In genomic region chr12:6873094-6874006, GRCh38 we compare ENCODE assay signal across 8 cellular contexts. TPM values are rescaled to one million over a fixed set of nuclear protein-coding genes. Genes with fewer than 3 reads are reported as not detected.
DNase-seq lines count a peak whose midpoint lies in the region; ATAC-seq lines count a peak whose summit lies in the region.

Gene SPSB2 (minus strand): TSS chr12:6873303. CDS start chr12:6872901, 402 bp downstream.

- peak; percentile 65 for ATAC-seq in GM21360 (IDR thresholded peaks at IDR 0.05; ENCODE audit: unreplicated experiment)

- DNase-seq in CMK (ENCODE audit: low read depth): peak; percentile 96
- peak; percentile 90 for DNase-seq in HT1080 (ENCODE audit: low read depth)
- peak; percentile 79 for DNase-seq in NK-92 treated with Interleukin-12 subunit alpha and Interleukin-12 subunit beta, amount 100 ng/mL, for 24 hours (lab: John Stamatoyannopoulos, UW)
- peak; percentile 93 to 100 for DNase-seq in activated CD8-positive, alpha-beta memory T cell treated with anti-CD3 and anti-CD28 coated beads for 1 hour (ENCODE audit: extremely low read depth in 1 of 2, low read depth in 1 of 2)
- DNase-seq in effector CD4-positive, alpha-beta T cell: peak; percentile 99
- peak; percentile 95 to 96 for DNase-seq in lung microvascular endothelial cell (ENCODE audit: low read depth in 2 of 2)
- peak; percentile 97 to 100 (median 99) for DNase-seq in stimulated activated CD4-positive, alpha-beta T cell treated with anti-CD3 and anti-CD28 coated beads, TNF-alpha, amount 100 ng/mL, for 4 hours (ENCODE audit: low read depth in 3 of 3)

RNA-seq across cellular contexts. Expression of gene SPSB2, which starts in this region (rescaled TPM):
- 15.7 and 20.0 TPM in 2 replicates for total RNA-seq in HT1080 (2014; rRNA removed; shearing (Covaris generic))
- polyA plus RNA-seq in HT1080 (2015; cell fraction: cytosol; rRNA removed): 12.8 and 13.7 TPM in 2 replicates
- polyA plus RNA-seq in HT1080 (2015; cell fraction: nucleus; rRNA removed): 12.7 and 14.1 TPM in 2 replicates
- 2.2 and 4.2 TPM in 2 replicates for total RNA-seq in lung microvascular endothelial cell

Comparison
In these comparisons a context has a peak if more than half of its experiments do, and no peak if none do; other contexts are left out.
1. Peak in every context shown above with its lines: DNase-seq and ATAC-seq.